In the genomic region with DNA sequence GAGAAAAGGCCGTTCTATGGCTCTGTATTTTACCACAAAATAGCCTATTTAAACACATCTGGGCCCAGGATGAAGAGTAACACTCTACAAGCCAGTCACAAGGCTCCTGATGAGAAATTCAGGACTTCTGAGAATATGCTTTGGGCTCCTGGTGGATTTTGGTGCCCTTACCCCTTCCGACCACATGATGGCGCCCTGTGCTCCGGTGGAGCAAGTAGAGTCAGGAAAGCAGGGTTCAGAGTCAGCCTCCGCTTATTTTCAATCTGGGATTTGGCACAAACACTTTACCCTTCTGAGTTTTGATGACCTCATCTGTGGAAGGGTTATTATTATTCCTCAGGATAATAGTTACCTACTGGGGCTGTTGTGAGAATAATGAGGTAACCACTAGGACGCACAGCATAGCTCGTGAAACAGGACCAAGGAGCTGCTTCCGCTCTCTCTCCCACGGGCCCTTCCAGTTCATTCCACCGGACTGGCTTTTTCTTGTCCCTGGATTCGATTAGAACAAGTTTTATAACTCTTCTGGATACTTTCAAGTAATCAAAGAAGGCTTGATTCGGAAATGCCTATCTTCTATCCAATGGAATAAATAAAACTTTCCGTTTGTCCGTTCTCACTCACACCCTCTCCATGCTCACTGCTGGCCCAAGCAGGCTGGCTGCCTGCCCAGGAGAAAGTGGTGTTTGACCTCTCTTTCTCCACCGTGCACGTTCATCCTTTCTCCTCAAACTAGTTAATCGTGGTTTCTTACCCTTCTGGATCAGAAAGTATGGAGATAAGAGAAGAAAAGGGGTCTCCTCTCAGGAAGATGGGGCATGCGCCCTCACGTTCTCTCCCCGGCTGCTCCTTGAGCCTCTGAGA, we compare ENCODE assay signal across 8 cellular contexts.
DNase-seq lines count a peak whose midpoint lies in the region; ATAC-seq and TF ChIP-seq lines count a peak whose summit lies in the region.

No MANE protein-coding gene starts in this region.

- H3K36me3 Mint-ChIP-seq in activated naive CD8-positive, alpha-beta T cell treated with anti-CD3 and anti-CD28 coated beads for 36 hours = no peaks in the 10 kb centered on the region
- no peaks in the 10 kb centered on the region for H3K36me3 Mint-ChIP-seq in effector memory CD8-positive, alpha-beta T cell (ENCODE audit: insufficient read depth)

- H3K27me3 ChIP-seq in cardiac muscle cell (no peaks in the 10 kb centered on the region), right atrium auricular region (no peaks in the 10 kb centered on the region), mesendoderm (ENCODE audit: insufficient read depth, low read length, poor library complexity) (no peaks in the 10 kb centered on the region)

- H2AK5ac ChIP-seq in mesendoderm (ENCODE audit: low read length) = no peak overlapping the region

- peak; percentile 38 for TF ChIP-seq CTCF in cardiac muscle cell (IDR thresholded peaks at IDR 0.05; ENCODE audit: low read depth, low read length)
- TF ChIP-seq CTCF in right atrium auricular region (IDR thresholded peaks at IDR 0.05) = peak in 1 of 2 donors; percentile 56

- H3K4me1 Mint-ChIP-seq in activated naive CD8-positive, alpha-beta T cell treated with anti-CD3 and anti-CD28 coated beads for 36 hours = no peaks in the 10 kb centered on the region
- H3K4me1 Mint-ChIP-seq in effector memory CD8-positive, alpha-beta T cell (ENCODE audit: low read depth in 2 of 2) = no peaks in the 10 kb centered on the region

- H3K4me3 Mint-ChIP-seq in activated naive CD8-positive, alpha-beta T cell treated with anti-CD3 and anti-CD28 coated beads for 36 hours = no peak overlapping the region
- H3K4me3 Mint-ChIP-seq in effector memory CD8-positive, alpha-beta T cell = no peak overlapping the region

- H3K4me2 ChIP-seq in mesendoderm (ENCODE audit: low read length) = no peak overlapping the region

- H3K36me3 ChIP-seq in cardiac muscle cell (no peaks in the 10 kb centered on the region), right atrium auricular region (no peaks in the 10 kb centered on the region), mesendoderm (ENCODE audit: control insufficient read depth, insufficient read depth, low read length) (no peaks in the 10 kb centered on the region)

- H3K4me3 ChIP-seq in cardiac muscle cell (no peak overlapping the region), right atrium auricular region (no peak overlapping the region), mesendoderm (ENCODE audit: low read length) (no peak overlapping the region)

- H3K79me1 ChIP-seq in mesendoderm (ENCODE audit: low read length) = no peaks in the 10 kb centered on the region

- DNase-seq in cardiac muscle cell (ENCODE audit: low read depth in 1 of 2, low spot score in 1 of 2) (peak in 1 of 2 donors; percentile 19), right atrium auricular region (ENCODE audit: low spot score) (no peak), HS-27A (ENCODE audit: low read depth) (peak; percentile 23), mesendoderm (peak; percentile 75), NCI-H2081 (lab: John Stamatoyannopoulos, UW) (no peak)
- DNase-seq in activated naive CD8-positive, alpha-beta T cell treated with anti-CD3 and anti-CD28 coated beads for 36 hours = peak; percentile 12
- no peak for DNase-seq in effector memory CD8-positive, alpha-beta T cell

- no peak for ATAC-seq in effector memory CD8-positive, alpha-beta T cell (replicated peaks)
- no peak for ATAC-seq in HG02970 (IDR thresholded peaks at IDR 0.05; ENCODE audit: low FRiP score, unreplicated experiment)

- H3K18ac ChIP-seq in mesendoderm (ENCODE audit: low read length) = no peak overlapping the region

- H3K27me3 Mint-ChIP-seq in activated naive CD8-positive, alpha-beta T cell treated with anti-CD3 and anti-CD28 coated beads for 36 hours = peaks cover 7% of the 10 kb centered on the region
- H3K27me3 Mint-ChIP-seq in effector memory CD8-positive, alpha-beta T cell = peaks cover 26 to 39% of the 10 kb centered on the region in 2 donors

- H3K79me2 ChIP-seq in mesendoderm (ENCODE audit: control insufficient read depth, insufficient read depth, low read length) = no peaks in the 10 kb centered on the region

- H3K9me3 ChIP-seq in cardiac muscle cell (ENCODE audit: low read depth) (no peaks in the 10 kb centered on the region), right atrium auricular region (no peaks in the 10 kb centered on the region)

- H3K27ac ChIP-seq in cardiac muscle cell (no peak overlapping the region), right atrium auricular region (no peak overlapping the region), mesendoderm (ENCODE audit: low read depth, low read length) (no peak overlapping the region)

- no peak overlapping the region for H2BK15ac ChIP-seq in mesendoderm (replicated peaks; ENCODE audit: low read depth)

- H3K9me3 Mint-ChIP-seq in activated naive CD8-positive, alpha-beta T cell treated with anti-CD3 and anti-CD28 coated beads for 36 hours = no peaks in the 10 kb centered on the region
- H3K9me3 Mint-ChIP-seq in effector memory CD8-positive, alpha-beta T cell = no peaks in the 10 kb centered on the region

- no peak overlapping the region for H2BK5ac ChIP-seq in mesendoderm (ENCODE audit: low read length)

- H3K56ac ChIP-seq in mesendoderm (ENCODE audit: low read length) = no peak overlapping the region

- H3K23ac ChIP-seq in mesendoderm (ENCODE audit: low read length) = no peak overlapping the region

- H3K27ac Mint-ChIP-seq in activated naive CD8-positive, alpha-beta T cell treated with anti-CD3 and anti-CD28 coated beads for 36 hours = no peak overlapping the region
- no peak overlapping the region for H3K27ac Mint-ChIP-seq in effector memory CD8-positive, alpha-beta T cell

- H3K4me1 ChIP-seq in cardiac muscle cell (ENCODE audit: low read depth) (no peaks in the 10 kb centered on the region), right atrium auricular region (no peaks in the 10 kb centered on the region), mesendoderm (ENCODE audit: control insufficient read depth, low read depth, low read length) (no peaks in the 10 kb centered on the region)

- H4K8ac ChIP-seq in mesendoderm (ENCODE audit: low read depth, low read length) = peak overlapping the region; percentile 39

- H2BK120ac ChIP-seq in mesendoderm (ENCODE audit: low read depth, low read length) = no peak overlapping the region

- no CpG with 5 or more reads among the region's 20 CpGs for WGBS in mesendoderm (ENCODE audit: extremely low coverage, insufficient coverage, low lambda C conversion rate)

- no peak overlapping the region for H3K4ac ChIP-seq in mesendoderm (ENCODE audit: low read depth, low read length)

- no peak overlapping the region for H4K5ac ChIP-seq in mesendoderm (ENCODE audit: low read length)

- no peak overlapping the region for H3K9ac ChIP-seq in mesendoderm (ENCODE audit: low read length)

Comparison
In these comparisons a context has a peak if more than half of its experiments do, and no peak if none do; other contexts are left out.
1. DNase-seq: peak in HS-27A (single experiment), activated naive CD8-positive, alpha-beta T cell treated with anti-CD3 and anti-CD28 coated beads for 36 hours (single experiment) and mesendoderm (single experiment); none in right atrium auricular region (single experiment), effector memory CD8-positive, alpha-beta T cell (0 of 3) and NCI-H2081 (0 of 2).